In the genomic region with DNA sequence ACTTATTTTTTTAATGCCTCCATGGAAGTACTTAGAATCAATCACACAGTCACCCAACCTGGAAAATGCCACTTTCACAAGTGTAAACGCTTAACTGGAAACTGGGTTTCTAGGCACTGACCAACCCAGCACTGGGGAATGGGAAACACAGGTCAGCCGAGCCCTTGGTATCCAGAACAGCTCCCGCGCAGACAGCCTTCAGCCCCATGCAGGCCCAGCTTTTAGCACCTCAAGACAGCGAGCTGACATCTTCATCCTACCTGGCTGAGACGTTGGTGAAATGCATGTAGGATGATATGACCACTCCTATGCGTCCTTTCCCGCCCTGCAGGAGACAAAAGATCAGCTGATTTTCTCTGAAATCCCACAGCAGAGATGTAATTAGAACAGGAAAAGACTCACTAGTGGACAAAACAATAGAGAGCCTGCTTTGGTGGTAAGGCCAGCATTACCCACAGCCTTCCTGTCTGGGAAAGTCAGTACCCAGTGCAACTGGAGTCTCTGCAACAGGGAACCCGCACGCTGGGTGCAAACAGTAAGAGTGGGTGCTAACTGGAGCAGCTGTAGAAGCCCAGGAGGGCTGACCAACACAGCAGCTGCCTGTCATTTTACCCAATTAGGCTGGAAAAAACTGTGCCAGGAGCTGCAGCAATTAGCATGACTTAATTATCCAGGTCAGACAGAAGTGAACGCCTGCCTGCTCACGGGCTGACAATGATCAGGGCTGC, we compare ENCODE assay signal across 14 cellular contexts.
DNase-seq lines count a peak whose midpoint lies in the region; ATAC-seq and TF ChIP-seq lines count a peak whose summit lies in the region.
"Had no signal": no experiment of that assay in that cellular context is flagged by ENCODE, and none has a peak within 500 bp of the region (broad histone marks: within the 10 kb centered on the region; RNA-seq: fewer than 3 reads in every experiment).

No MANE protein-coding gene starts in this region.

- TF ChIP-seq CTCF in BE2C (IDR thresholded peaks at IDR 0.05; ENCODE audit: low read depth, low read length): no peak

- H3K4me1 ChIP-seq in BE2C: peaks cover 11% of the 10 kb centered on the region

- peak; percentile 46 for DNase-seq in BE2C
- peak in 2 of 3 experiments; percentile 88 to 98 for DNase-seq in NCI-H1417 (lab: John Stamatoyannopoulos, UW)
- DNase-seq in SK-N-DZ (ENCODE audit: low spot score): peak; percentile 93
- DNase-seq in left kidney (ENCODE audit: low read depth, low spot score): peak; percentile 34
- DNase-seq in SKM-1 treated with dmso at 0.1 percent for 144 hours (lab: John Stamatoyannopoulos, UW; ENCODE audit: unreplicated experiment): no peak
- no peak for DNase-seq in H4 (ENCODE audit: low spot score)
- DNase-seq: effector memory CD8-positive, alpha-beta T cell; gastrocnemius medialis; stimulated activated CD4-positive, alpha-beta T cell treated with anti-CD3 and anti-CD28 coated beads, Interleukin-1b, Interleukin-23, amount 100 ng/mL, for 48 hours; stimulated activated CD8-positive, alpha-beta memory T cell treated with anti-CD3 and anti-CD28 coated beads, Interleukin-4, amount 100 ng/mL, for 48 hours; WERI-Rb-1 had no signal

- ATAC-seq in HG03432 (IDR thresholded peaks at IDR 0.05; ENCODE audit: unreplicated experiment): no peak
- ATAC-seq in GM18909 (IDR thresholded peaks at IDR 0.05; ENCODE audit: poor library complexity, unreplicated experiment): no peak
- ATAC-seq: effector memory CD8-positive, alpha-beta T cell; gastrocnemius medialis had no signal

- H3K36me3 ChIP-seq in BE2C: no peaks in the 10 kb centered on the region
- H3K36me3 ChIP-seq: WERI-Rb-1 had no signal

- H3K4me3 ChIP-seq in BE2C (ENCODE audit: low read depth, low read length): no peak overlapping the region; the same call in 1 of the 2 replicates
- H3K4me3 ChIP-seq: gastrocnemius medialis, tibial nerve had no signal

- H3K27me3 ChIP-seq in BE2C: no peaks in the 10 kb centered on the region
- H3K27me3 ChIP-seq: gastrocnemius medialis, tibial nerve had no signal

- no peaks in the 10 kb centered on the region for H3K9me3 ChIP-seq in BE2C
- H3K9me3 ChIP-seq: gastrocnemius medialis, tibial nerve had no signal

Comparison
In these comparisons a context has a peak if more than half of its experiments do, and no peak if none do; other contexts are left out.
1. DNase-seq: peak in BE2C (single experiment), NCI-H1417 (2 of 3), SK-N-DZ (single experiment) and left kidney (single experiment); none in SKM-1 treated with dmso at 0.1 percent for 144 hours (single experiment) and H4 (single experiment).